Comparison of ENCODE assay signal across 10 cellular contexts in the genomic region with DNA sequence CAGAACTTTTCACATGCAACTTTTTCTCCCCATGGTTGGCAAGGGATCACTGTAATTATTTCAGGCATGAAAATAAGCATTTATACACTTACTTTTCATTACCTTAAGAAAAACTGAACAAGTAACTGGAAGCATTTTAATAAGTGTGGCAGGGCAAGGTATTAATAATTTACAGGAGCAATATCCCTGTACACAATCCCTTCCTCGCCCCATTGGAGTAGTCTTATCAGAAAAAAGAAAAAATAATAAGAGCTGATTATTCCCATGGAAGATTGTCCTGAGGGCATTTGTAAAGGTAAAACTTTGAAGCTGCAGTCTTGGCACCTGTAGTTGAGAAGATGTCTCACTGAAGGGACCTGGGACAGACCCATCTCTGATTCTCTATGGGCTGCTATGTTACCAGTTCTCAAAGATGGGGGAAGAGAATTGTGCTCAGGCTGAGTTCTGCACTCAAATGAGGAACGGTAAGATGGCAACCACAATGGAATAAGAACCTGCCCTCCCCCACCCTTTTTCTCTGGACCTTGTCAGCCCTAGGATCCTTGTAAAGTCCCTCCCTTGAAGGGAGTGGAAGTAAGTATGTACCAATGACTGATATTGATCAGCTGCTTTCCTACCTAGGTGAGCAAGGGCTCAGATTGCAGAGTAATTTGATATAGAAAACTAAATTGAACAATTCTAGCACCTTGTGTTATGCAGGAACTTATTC.
"Had no signal": no experiment of that assay in that cellular context is flagged by ENCODE, and none has a peak within 500 bp of the region (broad histone marks: within the 10 kb centered on the region; RNA-seq: fewer than 3 reads in every experiment).

No MANE protein-coding gene starts in this region.

- H3K27ac Mint-ChIP-seq: activated naive CD4-positive, alpha-beta T cell treated with anti-CD3 and anti-CD28 coated beads for 36 hours; endodermal cell; stimulated activated memory B cell treated with anti-CD40 and anti-IgM and Interleukin-4, amounts not matched to agents 10 μg/mL and 1 μg/mL and 100 μg/mL, for 72 hours had no signal

- H3K36me3 Mint-ChIP-seq: stimulated activated memory B cell treated with anti-CD40 and anti-IgM and Interleukin-4, amounts not matched to agents 10 μg/mL and 1 μg/mL and 100 μg/mL, for 72 hours had no signal

- H3K4me1 ChIP-seq: breast epithelium, upper lobe of left lung had no signal

- H3K79me2 ChIP-seq: hepatocyte had no signal

- DNase-seq: anterior cingulate cortex, endodermal cell, posterior cingulate gyrus, upper lobe of left lung had no signal

- H3K36me3 ChIP-seq: breast epithelium, upper lobe of left lung had no signal

- H3K9me3 Mint-ChIP-seq: activated naive CD4-positive, alpha-beta T cell treated with anti-CD3 and anti-CD28 coated beads for 36 hours; endodermal cell; stimulated activated memory B cell treated with anti-CD40 and anti-IgM and Interleukin-4, amounts not matched to agents 10 μg/mL and 1 μg/mL and 100 μg/mL, for 72 hours had no signal

- H3K27ac ChIP-seq: breast epithelium, hepatocyte, upper lobe of left lung, VCaP had no signal

- H3K4me1 Mint-ChIP-seq: endodermal cell had no signal

- H3K4me3 Mint-ChIP-seq: activated naive CD4-positive, alpha-beta T cell treated with anti-CD3 and anti-CD28 coated beads for 36 hours; endodermal cell; stimulated activated memory B cell treated with anti-CD40 and anti-IgM and Interleukin-4, amounts not matched to agents 10 μg/mL and 1 μg/mL and 100 μg/mL, for 72 hours had no signal

- H3K9me3 ChIP-seq: breast epithelium, upper lobe of left lung had no signal

- H3K27me3 ChIP-seq: breast epithelium, hepatocyte, upper lobe of left lung had no signal

- H2AFZ ChIP-seq: hepatocyte had no signal

- H3K4me3 ChIP-seq: breast epithelium, hepatocyte, skin epidermis, upper lobe of left lung had no signal
